In genomic region chr11:76143274-76143673, GRCh38 we compare ENCODE assay signal across 32 cellular contexts.
"Had no signal": no experiment of that assay in that cellular context is flagged by ENCODE, and none has a peak within 500 bp of the region (broad histone marks: within the 10 kb centered on the region; RNA-seq: fewer than 3 reads in every experiment).

No MANE protein-coding gene starts in this region.

- DNase-seq: hippocampal formation; immature natural killer cell; kidney; left colon; lower lobe of right lung; mammary epithelial cell; mesenchymal stem cell; naive B cell; natural killer cell; nephron progenitor cell; occipital lobe; ovary; right lobe of liver; stimulated activated CD4-positive, alpha-beta T cell treated with anti-CD3 and anti-CD28 coated beads, Interleukin-1b, Interleukin-23, amount 100 ng/mL, for 48 hours; stimulated activated CD4-positive, alpha-beta T cell treated with anti-CD3 and anti-CD28 coated beads, Interleukin-2, amount 100 ng/mL, for 48 hours; stimulated activated CD4-positive, alpha-beta T cell treated with anti-CD3 and anti-CD28 coated beads, Interleukin-4, amount 100 ng/mL, for 4 hours; stimulated activated CD8-positive, alpha-beta memory T cell treated with anti-CD3 and anti-CD28 coated beads, Interleukin-4, amount 100 ng/mL, for 48 hours; stimulated activated naive CD8-positive, alpha-beta T cell treated with anti-CD3 and anti-CD28 coated beads, Interleukin-15, Interleukin-2, amounts not matched to agents 100 U/mL and 50 U/mL, for 24 hours; stomach; testis; thyroid gland; transverse colon; upper lobe of left lung had no signal

- H3K27me3 ChIP-seq: left lung, neural progenitor cell, neutrophil, ovary, right atrium auricular region, right lobe of liver, stomach, testis, thyroid gland, transverse colon, upper lobe of left lung had no signal

- H3K27ac ChIP-seq: left lung, lower lobe of right lung, neural progenitor cell, neutrophil, ovary, right atrium auricular region, right lobe of liver, stomach, testis, thyroid gland, transverse colon, upper lobe of left lung had no signal

- H3K36me3 Mint-ChIP-seq: natural killer cell had no signal

- H3K4me3 Mint-ChIP-seq: immature natural killer cell; mesothelial cell of epicardium; naive B cell; natural killer cell; nephron progenitor cell; neural progenitor cell; stimulated activated memory B cell treated with anti-CD40 and anti-IgM and Interleukin-4, amounts not matched to agents 10 μg/mL and 1 μg/mL and 100 μg/mL, for 72 hours had no signal

- H3K4me1 Mint-ChIP-seq: immature natural killer cell had no signal

- FAIRE-seq: islet of Langerhans, kidney had no signal

- H3K27me3 Mint-ChIP-seq: naive B cell; progenitor cell of endocrine pancreas; stimulated activated memory B cell treated with anti-CD40 and anti-IgM and Interleukin-4, amounts not matched to agents 10 μg/mL and 1 μg/mL and 100 μg/mL, for 72 hours had no signal

- H2AFZ ChIP-seq: neural progenitor cell had no signal

- H3K4me1 ChIP-seq: left lung, lower lobe of right lung, neural progenitor cell, right atrium auricular region, right lobe of liver, stomach, testis had no signal

- H3K4me2 ChIP-seq: neural progenitor cell, smooth muscle cell had no signal

- ATAC-seq: left colon; left lung; lower lobe of right lung; natural killer cell; right lobe of liver; stimulated activated memory B cell treated with anti-CD40 and anti-IgM and Interleukin-4, amounts not matched to agents 10 μg/mL and 1 μg/mL and 100 μg/mL, for 72 hours; stimulated activated naive CD8-positive, alpha-beta T cell treated with anti-CD3 and anti-CD28 coated beads, Interleukin-15, Interleukin-2, amounts not matched to agents 100 U/mL and 50 U/mL, for 24 hours had no signal

- H3K4me3 ChIP-seq: left lung, lower lobe of right lung, neural progenitor cell, ovary, right atrium auricular region, right lobe of liver, smooth muscle cell, stomach, testis, thyroid gland, transverse colon, upper lobe of left lung had no signal

- H3K36me3 ChIP-seq: neural progenitor cell, ovary, thyroid gland, transverse colon had no signal

- H3K27ac Mint-ChIP-seq: immature natural killer cell; mesothelial cell of epicardium; natural killer cell; nephron progenitor cell; neural progenitor cell; stimulated activated memory B cell treated with anti-CD40 and anti-IgM and Interleukin-4, amounts not matched to agents 10 μg/mL and 1 μg/mL and 100 μg/mL, for 72 hours had no signal

- H3K9me3 ChIP-seq: left lung, lower lobe of right lung, neutrophil, ovary, right atrium auricular region, right lobe of liver, stomach, testis, thyroid gland, transverse colon, upper lobe of left lung had no signal

- H3K9me3 Mint-ChIP-seq: immature natural killer cell; mesothelial cell of epicardium; naive B cell; natural killer cell; nephron progenitor cell; neural progenitor cell; stimulated activated memory B cell treated with anti-CD40 and anti-IgM and Interleukin-4, amounts not matched to agents 10 μg/mL and 1 μg/mL and 100 μg/mL, for 72 hours had no signal
